In genomic region chr12:2856051-2856450, GRCh38 we compare ENCODE assay signal across 28 cellular contexts. TPM values are rescaled to one million over a fixed set of nuclear protein-coding genes. Genes with fewer than 3 reads are reported as not detected.
A peak's percentile ranks its signal among the peaks of the same experiment; 100 is the strongest.
DNase-seq lines count a peak whose midpoint lies in the region; ATAC-seq, FAIRE-seq and TF ChIP-seq lines count a peak whose summit lies in the region.
"Had no signal": no experiment of that assay in that cellular context is flagged by ENCODE, and none has a peak within 500 bp of the region (broad histone marks: within the 10 kb centered on the region; RNA-seq: fewer than 3 reads in every experiment).

No MANE protein-coding gene starts in this region.

- H3K9ac ChIP-seq in kidney (ENCODE audit: low read length in 2 of 2), result no peak overlapping the region

- peaks cover 26% of the 10 kb centered on the region for H3K27me3 Mint-ChIP-seq in GM23338 (ENCODE audit: insufficient read depth, low read depth, poor library complexity)

- H3K4me1 ChIP-seq in GM23338 (ENCODE audit: insufficient read depth) (peaks cover 8% of the 10 kb centered on the region; the same call in 1 of the 2 replicates), SJCRH30 (no peaks in the 10 kb centered on the region), uterus (no peaks in the 10 kb centered on the region), kidney (ENCODE audit: control insufficient read depth in 1 of 2, insufficient read depth in 1 of 2, low read depth in 1 of 2, low read length in 2 of 2) (no peaks in the 10 kb centered on the region)

- H3K4me3 ChIP-seq in GM23338 (no peak overlapping the region), SJCRH30 (no peak overlapping the region), uterus (no peak overlapping the region), kidney (ENCODE audit: low read length in 2 of 2) (no peak overlapping the region)
- H3K4me3 ChIP-seq: BLaER1 treated with 17β-estradiol and CSF1 and Interleukin-3, amounts not matched to agents 10 nM and 100 nM; pancreas; PC-9; tibial nerve had no signal

- TF ChIP-seq CTCF in GM23338 (conservative IDR thresholded peaks at IDR 0.05; ENCODE audit: low read depth in 2 of 2) (no peak), uterus (IDR thresholded peaks at IDR 0.05) (no peak), kidney (IDR thresholded peaks at IDR 0.05; ENCODE audit: borderline replicate concordance, extremely low read depth, insufficient read depth) (no peak)

- no peak overlapping the region for H3K4me2 ChIP-seq in GM23338
- H3K4me2 ChIP-seq: PC-9 had no signal

- H3K9me2 ChIP-seq in GM23338 (ENCODE audit: insufficient read depth), result no peaks in the 10 kb centered on the region

- H3K27ac ChIP-seq in GM23338 (ENCODE audit: low read depth) (no peak overlapping the region), SJCRH30 (no peak overlapping the region), uterus (no peak overlapping the region), kidney (ENCODE audit: low read depth in 2 of 2, low read length in 2 of 2) (no peak overlapping the region)
- H3K27ac ChIP-seq: 22Rv1; BLaER1 treated with 17β-estradiol and CSF1 and Interleukin-3, amounts not matched to agents 10 nM and 100 nM; epithelial cell of prostate; PC-9; tibial nerve had no signal

- intact Hi-C loops in uterus (cut with DNase I; ENCODE audit: low total_unique reads), result loop anchor here (5.0 kb wide), 1 partner anchor 176 kb away; no protein-coding TSS in a partner anchor
- intact Hi-C loops in kidney (cut with DNase I), result loop anchor here (10.0 kb wide), 1 partner anchor 179 kb away; no protein-coding TSS in a partner anchor

- H3K36me3 Mint-ChIP-seq in GM23338 (ENCODE audit: low read depth), result peaks cover 32% of the 10 kb centered on the region
- H3K36me3 Mint-ChIP-seq: natural killer cell had no signal

- DNase-seq in DMS 273 (lab: John Stamatoyannopoulos, UW; ENCODE audit: unreplicated experiment) (peak; percentile 23), DMS 273 treated with DMSO at 0.1 percent for 48 hours (lab: John Stamatoyannopoulos, UW) (no peak), GM23338 (ENCODE audit: low spot score) (peak; percentile 22), SJCRH30 (peak; percentile 44 to 56), myocyte (ENCODE audit: low read depth) (peak; percentile 72), cerebellar nuclear complex (lab: John Stamatoyannopoulos, UW) (no peak), uterus (no peak), kidney (no peak)
- DNase-seq: natural killer cell; NCI-H1092; NCI-H2081 treated with DMSO at 0.1 percent for 48 hours; NCI-H526 treated with DMSO at 0.1 percent for 48 hours; PC-9; stimulated activated naive CD4-positive, alpha-beta T cell treated with Interleukin-2 at 50 U/mL for 16 hours had no signal

- H3K9me3 Mint-ChIP-seq in GM23338, result no peaks in the 10 kb centered on the region
- H3K9me3 Mint-ChIP-seq: activated T-helper 1 cell treated with anti-CD3 and anti-CD28 coated beads, Interleukin-12 subunit alpha, Interleukin-12 subunit beta, Interleukin-2, Interleukin-4 antibody, amounts not matched to agents 30 ng/mL and 10 ng/mL and 1 ng/mL, durations not matched to agents 14 hours and 24 hours and 36 hours; natural killer cell; T-helper 2 cell treated with Interferon-gamma antibody and Interleukin-4, amounts not matched to agents 5 μg/mL and 100 μg/mL, for 36 hours had no signal

- H3K27me3 ChIP-seq in GM23338 (ENCODE audit: insufficient read depth) (no peaks in the 10 kb centered on the region), SJCRH30 (no peaks in the 10 kb centered on the region), uterus (no peaks in the 10 kb centered on the region)
- H3K27me3 ChIP-seq: BLaER1 treated with 17β-estradiol and CSF1 and Interleukin-3, amounts not matched to agents 10 nM and 100 nM; pancreas; tibial nerve had no signal

- H3K27ac Mint-ChIP-seq in GM23338, result no peak overlapping the region
- H3K27ac Mint-ChIP-seq: activated T-helper 1 cell treated with anti-CD3 and anti-CD28 coated beads, Interleukin-12 subunit alpha, Interleukin-12 subunit beta, Interleukin-2, Interleukin-4 antibody, amounts not matched to agents 30 ng/mL and 10 ng/mL and 1 ng/mL, durations not matched to agents 14 hours and 24 hours and 36 hours; natural killer cell; T-helper 2 cell treated with Interferon-gamma antibody and Interleukin-4, amounts not matched to agents 5 μg/mL and 100 μg/mL, for 36 hours had no signal

- ATAC-seq in GM23338, result no peak
- ATAC-seq: natural killer cell, sciatic nerve had no signal

- no peak overlapping the region for H3K4me3 Mint-ChIP-seq in GM23338
- H3K4me3 Mint-ChIP-seq: activated T-helper 1 cell treated with anti-CD3 and anti-CD28 coated beads, Interleukin-12 subunit alpha, Interleukin-12 subunit beta, Interleukin-2, Interleukin-4 antibody, amounts not matched to agents 30 ng/mL and 10 ng/mL and 1 ng/mL, durations not matched to agents 14 hours and 24 hours and 36 hours; natural killer cell; T-helper 2 cell treated with Interferon-gamma antibody and Interleukin-4, amounts not matched to agents 5 μg/mL and 100 μg/mL, for 36 hours had no signal

- no peak for TF ChIP-seq POLR2A in uterus (IDR thresholded peaks at IDR 0.05)

- H2AFZ ChIP-seq in GM23338, result no peak overlapping the region
- H2AFZ ChIP-seq: PC-9 had no signal

- H4K20me1 ChIP-seq in GM23338 (replicated peaks; ENCODE audit: insufficient read depth), result peaks cover 9% of the 10 kb centered on the region; the same call in 1 of the 2 replicates

- H3K9me3 ChIP-seq in SJCRH30 (replicated peaks) (no peaks in the 10 kb centered on the region), uterus (no peaks in the 10 kb centered on the region), kidney (ENCODE audit: control insufficient read depth in 1 of 2, low read length in 2 of 2) (no peaks in the 10 kb centered on the region)
- H3K9me3 ChIP-seq: BLaER1 treated with 17β-estradiol and CSF1 and Interleukin-3, amounts not matched to agents 10 nM and 100 nM; pancreas; tibial nerve had no signal

- H3K36me3 ChIP-seq in GM23338 (ENCODE audit: insufficient read depth), result peaks cover 18% of the 10 kb centered on the region; the same call in 1 of the 2 replicates
- peaks cover 32% of the 10 kb centered on the region for H3K36me3 ChIP-seq in SJCRH30
- H3K36me3 ChIP-seq in uterus, result no peaks in the 10 kb centered on the region
- peaks cover 0 to 6% of the 10 kb centered on the region in 2 donors for H3K36me3 ChIP-seq in kidney (ENCODE audit: control insufficient read depth in 1 of 2, insufficient read depth in 2 of 2, low read length in 2 of 2)
- H3K36me3 ChIP-seq: pancreas had no signal

- FAIRE-seq in kidney (lab: Jason Lieb, UNC), result no peak
- FAIRE-seq: frontal cortex, pancreas had no signal

- peaks cover 18% of the 10 kb centered on the region for H3K4me1 Mint-ChIP-seq in GM23338

- 0 out of 2 replicates have a peak, but pooled peaks cover 7% of the 10 kb centered on the region for H3F3A ChIP-seq in GM23338 (replicated peaks; ENCODE audit: low read depth)

- no peaks in the 10 kb centered on the region for H3K79me2 ChIP-seq in GM23338 (replicated peaks; ENCODE audit: insufficient read depth)

TF ChIP-seq in GM23338, 12 proteins besides CTCF, POLR2A, EP300 and RAD21 (continues in another document):
- no peak for TF ChIP-seq CREB1 (CRISPR knock-in tag; IDR thresholded peaks at IDR 0.05; ENCODE audit: low read depth)
- no peak for TF ChIP-seq NANOG (IDR thresholded peaks at IDR 0.05; ENCODE audit: borderline replicate concordance)

RNA-seq across cellular contexts. Expression of gene TEX52, which starts 0.8 kb away (rescaled TPM):
- not detected in 2 replicates for total RNA-seq in GM23338 (2014; rRNA removed; shearing (Covaris generic))
- not detected in 2 replicates for polyA plus RNA-seq in GM23338 (2016; fragmentation: Nextera tagmentation; extraction: Ambion mirVana)
- total RNA-seq in SJCRH30 (2014; rRNA removed; shearing (Covaris generic)), result 0.20 TPM in 1 of 2 replicates, not detected in the other
- not detected in 2 replicates for total RNA-seq in myocyte
- 0.97 TPM for polyA plus RNA-seq in myocyte (2012)
- total RNA-seq in uterus, result not detected
- not detected for total RNA-seq in kidney
- polyA plus RNA-seq in kidney (ENCODE audit: insufficient read depth, low read depth, low replicate concordance), result not detected
- total RNA-seq: activated CD8-positive, alpha-beta memory T cell treated with anti-CD3 and anti-CD28 coated beads for 36 hours; activated T-helper 1 cell treated with anti-CD3 and anti-CD28 coated beads, Interleukin-12 subunit alpha, Interleukin-12 subunit beta, Interleukin-2, Interleukin-4 antibody, amounts not matched to agents 30 ng/mL and 10 ng/mL and 1 ng/mL, durations not matched to agents 14 hours and 24 hours and 36 hours; dermis microvascular lymphatic vessel endothelial cell; frontal cortex; mesenteric fat pad; natural killer cell; PC-9; sciatic nerve; SK-MEL-5; tibial nerve had no signal
- polyA plus RNA-seq: adipose tissue, pancreas had no signal

RNA-seq across cellular contexts. Expression of gene FOXM1, which starts 20.9 kb away (rescaled TPM):
- 73.4 and 98.1 TPM in 2 replicates for total RNA-seq in GM23338 (2014; rRNA removed; shearing (Covaris generic))
- 24.1 and 31.0 TPM in 2 replicates for polyA plus RNA-seq in GM23338 (2016; fragmentation: Nextera tagmentation; extraction: Ambion mirVana)
- 107 and 111 TPM in 2 replicates for total RNA-seq in SJCRH30 (2014; rRNA removed; shearing (Covaris generic))
- 0.94 and 1.3 TPM in 2 replicates for total RNA-seq in myocyte
- 1.5 TPM for polyA plus RNA-seq in myocyte (2012)
- total RNA-seq in uterus, result 1 to 10 TPM in 1 of 4 donors, not detected in 3; 9.6 TPM
- 1.3 TPM for total RNA-seq in kidney
- polyA plus RNA-seq in kidney (ENCODE audit: insufficient read depth, low read depth, low replicate concordance), result 1.3 TPM

RNA-seq across cellular contexts. Expression of gene RHNO1, which starts 21.0 kb away (rescaled TPM):
- total RNA-seq in GM23338 (2014; rRNA removed; shearing (Covaris generic)), result 56.4 and 80.4 TPM in 2 replicates
- polyA plus RNA-seq in GM23338 (2016; fragmentation: Nextera tagmentation; extraction: Ambion mirVana) (63.8 and 71.1 TPM in 2 replicates), kidney (ENCODE audit: insufficient read depth, low read depth, low replicate concordance) (15.9 TPM)
- 57.8 and 60.9 TPM in 2 replicates for total RNA-seq in SJCRH30 (2014; rRNA removed; shearing (Covaris generic))
- total RNA-seq in myocyte (23.2 and 24.3 TPM in 2 replicates), uterus (10 to 100 TPM in 3 of 4 donors, 1 to 10 TPM in 1; 1.2 to 26.3 (median 12.4) TPM), kidney (17.2 TPM)
- 23.0 TPM for polyA plus RNA-seq in myocyte (2012)

RNA-seq across cellular contexts. Expression of gene NRIP2, which starts 21.2 kb away (rescaled TPM):
- not detected in 2 replicates for total RNA-seq in GM23338 (2014; rRNA removed; shearing (Covaris generic))
- polyA plus RNA-seq in GM23338 (2016; fragmentation: Nextera tagmentation; extraction: Ambion mirVana), result 0.40 and 0.66 TPM in 2 replicates
- total RNA-seq in SJCRH30 (2014; rRNA removed; shearing (Covaris generic)), result 1.7 and 1.8 TPM in 2 replicates
- total RNA-seq in myocyte, result 0.64 and 2.1 TPM in 2 replicates
- 1.0 TPM for polyA plus RNA-seq in myocyte (2012)
- total RNA-seq in uterus, result 10 to 100 TPM in 1 of 4 donors, 1 to 10 TPM in 3; 2.4 to 10.5 (median 7.0) TPM
- 11.7 TPM for total RNA-seq in kidney
- polyA plus RNA-seq in kidney (ENCODE audit: insufficient read depth, low read depth, low replicate concordance), result 15.9 TPM
- total RNA-seq: activated CD8-positive, alpha-beta memory T cell treated with anti-CD3 and anti-CD28 coated beads for 36 hours; activated T-helper 1 cell treated with anti-CD3 and anti-CD28 coated beads, Interleukin-12 subunit alpha, Interleukin-12 subunit beta, Interleukin-2, Interleukin-4 antibody, amounts not matched to agents 30 ng/mL and 10 ng/mL and 1 ng/mL, durations not matched to agents 14 hours and 24 hours and 36 hours; frontal cortex; natural killer cell; PC-9; SK-MEL-5 had no signal

RNA-seq across cellular contexts. Expression of gene TULP3, which starts 34.6 kb away (rescaled TPM):
- total RNA-seq in GM23338 (2014; rRNA removed; shearing (Covaris generic)), result 17.5 and 18.8 TPM in 2 replicates
- 11.6 and 15.1 TPM in 2 replicates for polyA plus RNA-seq in GM23338 (2016; fragmentation: Nextera tagmentation; extraction: Ambion mirVana)
- total RNA-seq in SJCRH30 (2014; rRNA removed; shearing (Covaris generic)), result 40.4 and 45.2 TPM in 2 replicates
- total RNA-seq in myocyte, result 35.0 and 39.3 TPM in 2 replicates
- 30.4 TPM for polyA plus RNA-seq in myocyte (2012)
- total RNA-seq in uterus, result 10 to 100 TPM in 3 of 4 donors, 1 to 10 TPM in 1; 7.2 to 38.7 (median 29.4) TPM
- total RNA-seq in kidney, result 23.0 TPM
- polyA plus RNA-seq in kidney (ENCODE audit: insufficient read depth, low read depth, low replicate concordance), result 20.3 TPM

Comparison
In these comparisons a context has a peak if more than half of its experiments do, and no peak if none do; other contexts are left out.
1. DNase-seq: peak in DMS 273 (single experiment), GM23338 (single experiment), SJCRH30 (2 of 2) and myocyte (single experiment); none in DMS 273 treated with DMSO at 0.1 percent for 48 hours (single experiment), cerebellar nuclear complex (0 of 2), uterus (0 of 2) and kidney (single experiment).